ENCODE assay signal across 24 cellular contexts in the genomic region with DNA sequence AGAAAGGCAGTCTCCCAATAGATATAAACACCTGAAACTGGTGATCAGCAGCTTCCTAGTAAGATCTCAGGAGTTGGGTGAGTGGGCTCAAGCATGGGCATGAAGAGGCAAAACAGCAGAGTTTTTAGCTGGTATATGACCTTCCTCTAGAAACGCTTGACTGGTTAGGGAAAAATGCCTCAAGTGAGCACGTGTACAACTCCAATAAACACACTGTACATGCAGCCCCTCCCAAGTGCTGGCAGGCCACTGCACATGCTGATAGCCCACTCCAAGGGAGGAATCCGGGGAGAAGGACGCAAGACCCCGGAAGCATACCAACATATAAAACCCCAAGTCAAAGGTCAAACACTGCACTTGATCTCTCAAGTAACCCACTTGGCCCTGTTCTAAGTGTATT.
"Had no signal": no experiment of that assay in that cellular context is flagged by ENCODE, and none has a peak within 500 bp of the region (broad histone marks: within the 10 kb centered on the region; RNA-seq: fewer than 3 reads in every experiment).

No MANE protein-coding gene starts in this region.

- H3K4me1 ChIP-seq: neural progenitor cell, parathyroid adenoma, psoas muscle, right lobe of liver, sigmoid colon, tibial artery, uterus had no signal

- H3K4me3 ChIP-seq: neural progenitor cell, ovary, psoas muscle, right lobe of liver, sigmoid colon, stomach, thoracic aorta, tibial artery, transverse colon, uterus had no signal

- H3K9me3 ChIP-seq: ovary, psoas muscle, right lobe of liver, sigmoid colon, stomach, thoracic aorta, tibial artery, transverse colon, uterus had no signal

- DNase-seq: naive thymus-derived CD4-positive, alpha-beta T cell; natural killer cell; occipital lobe; ovary; posterior cingulate gyrus; psoas muscle; right cardiac atrium; right lobe of liver; sigmoid colon; small intestine; stimulated activated CD4-positive, alpha-beta T cell treated with anti-CD3 and anti-CD28 coated beads, Interleukin-15, amount 100 ng/mL, for 24 hours; stimulated activated CD4-positive, alpha-beta T cell treated with anti-CD3 and anti-CD28 coated beads, Interleukin-2, amount 100 ng/mL, for 24 hours; stimulated activated CD4-positive, alpha-beta T cell treated with anti-CD3 and anti-CD28 coated beads, Interleukin-2, amount 100 ng/mL, for 48 hours; stimulated activated CD4-positive, alpha-beta T cell treated with anti-CD3 and anti-CD28 coated beads, Interleukin-4, amount 100 ng/mL, for 4 hours; stimulated activated CD8-positive, alpha-beta memory T cell treated with anti-CD3 and anti-CD28 coated beads, Interleukin-4, amount 100 ng/mL, for 48 hours; stimulated activated naive B cell treated with anti-CD40 and anti-IgM and Interleukin-4, amounts not matched to agents 10 μg/mL and 1 μg/mL and 100 μg/mL, for 72 hours; stimulated activated naive CD4-positive, alpha-beta T cell treated with Interleukin-2 at 50 U/mL for 16 hours; stomach; tibial artery; transverse colon; uterus had no signal

- H3K27ac ChIP-seq: neural progenitor cell, ovary, parathyroid adenoma, psoas muscle, right lobe of liver, sigmoid colon, stomach, thoracic aorta, tibial artery, transverse colon, uterus had no signal

- H3K36me3 ChIP-seq: ovary, right lobe of liver, sigmoid colon, stomach, thoracic aorta, tibial artery, transverse colon, uterus had no signal

- ATAC-seq: naive thymus-derived CD4-positive, alpha-beta T cell; natural killer cell; psoas muscle; right cardiac atrium; right lobe of liver; stimulated activated naive B cell treated with anti-CD40 and anti-IgM and Interleukin-4, amounts not matched to agents 10 μg/mL and 1 μg/mL and 100 μg/mL, for 72 hours had no signal

- H3K27me3 ChIP-seq: neural progenitor cell, ovary, right lobe of liver, sigmoid colon, stomach, tibial artery, transverse colon, uterus had no signal
